16 cellular contexts compared by ENCODE assay signal in the genomic region with DNA sequence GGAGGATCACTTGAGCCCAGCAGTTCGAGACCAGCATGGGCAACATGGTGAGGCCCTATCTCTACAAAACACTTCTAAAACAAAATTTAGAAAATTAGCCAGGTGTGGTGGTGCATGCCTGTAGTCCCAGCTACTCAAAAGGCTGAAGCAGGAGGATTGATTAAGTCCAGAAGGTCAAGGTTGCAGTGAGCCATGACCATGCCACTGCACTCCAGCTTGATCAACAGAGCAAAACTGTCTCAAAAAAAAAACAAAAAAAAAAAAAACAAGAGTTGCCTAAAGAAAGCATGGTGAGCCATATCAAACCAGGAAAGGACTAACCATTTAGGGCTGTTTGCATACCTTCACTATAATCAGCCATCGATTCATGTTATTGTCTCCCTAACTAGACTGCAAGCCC. TPM values are rescaled to one million over a fixed set of nuclear protein-coding genes. Genes with fewer than 3 reads are reported as not detected.
DNase-seq lines count a peak whose midpoint lies in the region; ATAC-seq and TF ChIP-seq lines count a peak whose summit lies in the region.
"Had no signal": no experiment of that assay in that cellular context is flagged by ENCODE, and none has a peak within 500 bp of the region (broad histone marks: within the 10 kb centered on the region; RNA-seq: fewer than 3 reads in every experiment).

No MANE protein-coding gene starts in this region.

- peaks cover 73 to 79% of the 10 kb centered on the region in 2 experiments for H3K4me1 ChIP-seq in neutrophil (ENCODE audit: control insufficient read depth in 1 of 2, insufficient read depth in 1 of 2, low read depth in 1 of 2, low read length in 1 of 2)
- H3K4me1 ChIP-seq in mucosa of descending colon (ENCODE audit: low read depth): peaks cover 8% of the 10 kb centered on the region
- peaks cover 11% of the 10 kb centered on the region for H3K4me1 ChIP-seq in PC-9 (replicated peaks; ENCODE audit: insufficient read depth)

- H3K27ac Mint-ChIP-seq in natural killer cell: peak overlapping the region; percentile 12 to 40
- H3K27ac Mint-ChIP-seq in natural killer cell treated with Interleukin-12 subunit alpha and Interleukin-12 subunit beta and Interleukin-15 and Interleukin-18, amount 100 ng/mL, for 72 hours: peak overlapping the region in 1 of 2 donors; percentile 75
- peak overlapping the region; percentile 44 for H3K27ac Mint-ChIP-seq in central memory CD8-positive, alpha-beta T cell (ENCODE audit: low read depth)

- no peaks in the 10 kb centered on the region for H3K27me3 ChIP-seq in neutrophil
- H3K27me3 ChIP-seq in PC-9 (ENCODE audit: insufficient read depth, low read depth): no peaks in the 10 kb centered on the region

- ATAC-seq in natural killer cell: no peak
- ATAC-seq in natural killer cell treated with Interleukin-12 subunit alpha and Interleukin-12 subunit beta and Interleukin-15 and Interleukin-18, amount 100 ng/mL, for 72 hours: no peak
- ATAC-seq in central memory CD8-positive, alpha-beta T cell (replicated peaks; ENCODE audit: extremely low read depth, poor library complexity, severe bottlenecking): no peak
- no peak for ATAC-seq in mucosa of descending colon
- no peak for ATAC-seq in GM21447 (IDR thresholded peaks at IDR 0.05; ENCODE audit: unreplicated experiment)
- ATAC-seq: A549, GM23338, HCT116 had no signal

- no TSS peak for BruUV-seq in PC-9 (replicated peaks; lab: Mats Ljungman, UMichigan)

- H3K4me1 Mint-ChIP-seq in natural killer cell: peaks cover 49 to 52% of the 10 kb centered on the region in 2 donors
- peaks cover 39 to 43% of the 10 kb centered on the region in 2 donors for H3K4me1 Mint-ChIP-seq in natural killer cell treated with Interleukin-12 subunit alpha and Interleukin-12 subunit beta and Interleukin-15 and Interleukin-18, amount 100 ng/mL, for 72 hours (ENCODE audit: low read depth in 2 of 2)
- H3K4me1 Mint-ChIP-seq in central memory CD8-positive, alpha-beta T cell: peaks cover 50% of the 10 kb centered on the region

- no peak overlapping the region for H3K4me2 ChIP-seq in PC-9
- H3K4me2 ChIP-seq: A549, GM23338, SK-N-SH had no signal

- H3K9me3 ChIP-seq in neutrophil (no peaks in the 10 kb centered on the region), mucosa of descending colon (no peaks in the 10 kb centered on the region), PC-9 (ENCODE audit: insufficient read depth, low read depth) (no peaks in the 10 kb centered on the region)
- H3K9me3 ChIP-seq: A549, SK-N-SH had no signal

- no peak for TF ChIP-seq CTCF in natural killer cell (IDR thresholded peaks at IDR 0.05)
- TF ChIP-seq CTCF in neutrophil (IDR thresholded peaks at IDR 0.05): no peak
- no peak for TF ChIP-seq CTCF in mucosa of descending colon (IDR thresholded peaks at IDR 0.05)
- TF ChIP-seq CTCF in PC-9 (conservative IDR thresholded peaks at IDR 0.05): no peak

- no peak overlapping the region for H3K4me3 ChIP-seq in neutrophil (ENCODE audit: low read depth in 1 of 2, low read length in 1 of 2)
- H3K4me3 ChIP-seq in mucosa of descending colon: no peak overlapping the region
- no peak overlapping the region for H3K4me3 ChIP-seq in PC-9
- H3K4me3 ChIP-seq: A549, GM23338 had no signal

- intact Hi-C loops in natural killer cell (cut with micrococcal nuclease): loop anchor here (5.0 kb wide), 2 partner anchors 47 to 113 kb away; a partner anchor contains a TSS
- intact Hi-C loops in mucosa of descending colon (cut with DNase I, micrococcal nuclease): loop anchor here in 1 of 2 donors (10.0 kb wide), 1 partner anchor 110 kb away; a partner anchor contains a TSS
- intact Hi-C loops in PC-9 (cut with micrococcal nuclease; ENCODE audit: unreplicated experiment): no loop called here

- H3K36me3 ChIP-seq in neutrophil (no peaks in the 10 kb centered on the region), mucosa of descending colon (ENCODE audit: low read depth) (no peaks in the 10 kb centered on the region), PC-9 (ENCODE audit: low read depth) (no peaks in the 10 kb centered on the region)

- POLR2A ChIA-PET in PC-9 (lab: Charles Lee; ENCODE audit: unreplicated experiment): no interaction called here

- H3F3A ChIP-seq in PC-9 (ENCODE audit: insufficient read depth, low read depth): peaks cover 16% of the 10 kb centered on the region

- H3K27ac ChIP-seq in neutrophil: peak overlapping the region; percentile 78
- H3K27ac ChIP-seq in PC-9: no peak overlapping the region
- H3K27ac ChIP-seq: A549 had no signal

- H3K9me2 ChIP-seq in PC-9 (ENCODE audit: insufficient read depth): no peaks in the 10 kb centered on the region
- H3K9me2 ChIP-seq: SK-N-SH had no signal

- peaks cover 22% of the 10 kb centered on the region for H4K20me1 ChIP-seq in PC-9 (ENCODE audit: insufficient read depth)

- H3K9me3 Mint-ChIP-seq in natural killer cell: no peaks in the 10 kb centered on the region
- H3K9me3 Mint-ChIP-seq in natural killer cell treated with Interleukin-12 subunit alpha and Interleukin-12 subunit beta and Interleukin-15 and Interleukin-18, amount 100 ng/mL, for 72 hours: no peaks in the 10 kb centered on the region
- H3K9me3 Mint-ChIP-seq in central memory CD8-positive, alpha-beta T cell: no peaks in the 10 kb centered on the region

- no peak overlapping the region for H2AFZ ChIP-seq in PC-9
- H2AFZ ChIP-seq: GM23338 had no signal

- CTCF ChIA-PET in PC-9 (lab: Charles Lee): interaction anchor here (0.5 kb wide), 1 partner anchor 22 kb away, joined by 4 read pairs; no protein-coding TSS in a partner anchor

- H3K27me3 Mint-ChIP-seq in natural killer cell (ENCODE audit: low read depth in 2 of 2): no peaks in the 10 kb centered on the region
- H3K27me3 Mint-ChIP-seq in natural killer cell treated with Interleukin-12 subunit alpha and Interleukin-12 subunit beta and Interleukin-15 and Interleukin-18, amount 100 ng/mL, for 72 hours: no peaks in the 10 kb centered on the region
- H3K27me3 Mint-ChIP-seq in central memory CD8-positive, alpha-beta T cell: no peaks in the 10 kb centered on the region

- peaks cover 5% of the 10 kb centered on the region for H3K36me3 Mint-ChIP-seq in natural killer cell
- peaks cover 4% of the 10 kb centered on the region for H3K36me3 Mint-ChIP-seq in natural killer cell treated with Interleukin-12 subunit alpha and Interleukin-12 subunit beta and Interleukin-15 and Interleukin-18, amount 100 ng/mL, for 72 hours
- H3K36me3 Mint-ChIP-seq in central memory CD8-positive, alpha-beta T cell (ENCODE audit: insufficient read depth): peaks cover 19% of the 10 kb centered on the region

- H3K79me2 ChIP-seq in PC-9 (ENCODE audit: low read depth): peaks cover 90% of the 10 kb centered on the region

- no peak for DNase-seq in natural killer cell
- no peak for DNase-seq in natural killer cell treated with Interleukin-12 subunit alpha and Interleukin-12 subunit beta and Interleukin-15 and Interleukin-18, amount 100 ng/mL, for 72 hours (ENCODE audit: low spot score)
- DNase-seq in central memory CD8-positive, alpha-beta T cell (ENCODE audit: low spot score in 2 of 2): no peak
- no peak for DNase-seq in mucosa of descending colon
- no peak for DNase-seq in PC-9
- no peak for DNase-seq in medulla oblongata (ENCODE audit: extremely low spot score)
- DNase-seq: DND-41, NCI-H1105, NCI-H1694, SHP77, SK-N-SH had no signal

- H3K4me3 Mint-ChIP-seq in natural killer cell: no peak overlapping the region
- no peak overlapping the region for H3K4me3 Mint-ChIP-seq in natural killer cell treated with Interleukin-12 subunit alpha and Interleukin-12 subunit beta and Interleukin-15 and Interleukin-18, amount 100 ng/mL, for 72 hours
- no peak overlapping the region for H3K4me3 Mint-ChIP-seq in central memory CD8-positive, alpha-beta T cell
- H3K4me3 Mint-ChIP-seq: GM23338 had no signal

RNA-seq across cellular contexts. Expression of a gene that starts 4.5 kb away (rescaled TPM):
- total RNA-seq in natural killer cell: 100 to 1,000 TPM; 125 to 142 (median 127) TPM
- 100 to 1,000 TPM in 1 of 2 donors, 10 to 100 TPM in 1; 88.6 to 121 TPM for total RNA-seq in natural killer cell treated with Interleukin-12 subunit alpha and Interleukin-12 subunit beta and Interleukin-15 and Interleukin-18, amount 100 ng/mL, for 72 hours
- 10 to 100 TPM; 30.0 to 64.6 (median 35.1) TPM for total RNA-seq in mucosa of descending colon
- total RNA-seq in PC-9 (2021): 61.8 and 83.5 TPM in 2 replicates
